In genomic region chr3:151660890-151661289, GRCh38 we compare ENCODE assay signal across 13 cellular contexts.
DNase-seq lines count a peak whose midpoint lies in the region; ATAC-seq, FAIRE-seq and TF ChIP-seq lines count a peak whose summit lies in the region.
"Had no signal": no experiment of that assay in that cellular context is flagged by ENCODE, and none has a peak within 500 bp of the region (broad histone marks: within the 10 kb centered on the region; RNA-seq: fewer than 3 reads in every experiment).

No MANE protein-coding gene starts in this region.

- DNase-seq in ACHN (peak; percentile 1), IMR-90 (no peak), astrocyte of the hippocampus (ENCODE audit: low read depth, low spot score) (peak; percentile 27), HepG2 (ENCODE audit: low spot score) (no peak), NCI-H526 treated with DMSO at 0.1 percent for 48 hours (lab: John Stamatoyannopoulos, UW) (no peak)
- DNase-seq: activated CD8-positive, alpha-beta memory T cell treated with anti-CD3 and anti-CD28 coated beads, Interleukin-2, amount 50 U/mL, for 4 hours; NCI-H1930; stimulated activated CD4-positive, alpha-beta T cell treated with anti-CD3 and anti-CD28 coated beads, Interleukin-15, amount 100 ng/mL, for 24 hours had no signal

- no peak overlapping the region for H4K8ac ChIP-seq in IMR-90 (ENCODE audit: low read depth in 2 of 2, low read length in 2 of 2)

- no peaks in the 10 kb centered on the region for H3K4me1 ChIP-seq in IMR-90 (ENCODE audit: control insufficient read depth, insufficient read depth, low read length)
- H3K4me1 ChIP-seq in HepG2 (ENCODE audit: insufficient read depth, low read length) = no peaks in the 10 kb centered on the region

- H3K18ac ChIP-seq in IMR-90 (ENCODE audit: low read depth, low read length) = no peak overlapping the region

- no peak overlapping the region for H3K14ac ChIP-seq in IMR-90 (replicated peaks; ENCODE audit: low read depth, low read length)

- no peaks in the 10 kb centered on the region for H3K9me1 ChIP-seq in IMR-90 (ENCODE audit: insufficient read depth, low read length)

- no peak overlapping the region for H3K23ac ChIP-seq in IMR-90 (ENCODE audit: low read depth, low read length)

- no CpG with 5 or more reads among the region's 4 CpGs for WGBS in IMR-90 (ENCODE audit: extremely low coverage in 2 of 2, insufficient read length in 1 of 2), 2 experiments
- 36% methylated on average over 4 of the region's 4 CpGs for WGBS in HepG2 (ENCODE audit: low lambda C conversion rate)

- no peaks in the 10 kb centered on the region for H3K9me3 ChIP-seq in IMR-90 (ENCODE audit: control insufficient read depth, insufficient read depth, low read length)
- no peaks in the 10 kb centered on the region for H3K9me3 ChIP-seq in HepG2 (ENCODE audit: low read length)

- FAIRE-seq in HepG2 (lab: Jason Lieb, UNC) = peak; percentile 36
- FAIRE-seq: H1, RCC 7860 had no signal

- H4K20me1 ChIP-seq in IMR-90 (ENCODE audit: insufficient read depth, low read length) (no peaks in the 10 kb centered on the region), HepG2 (ENCODE audit: insufficient read depth, low read length) (no peaks in the 10 kb centered on the region)

- H2BK5ac ChIP-seq in IMR-90 (ENCODE audit: low read depth, low read length, poor library complexity, severe bottlenecking) = no peak overlapping the region

- no peak for TF ChIP-seq EP300 in HepG2 (IDR thresholded peaks at IDR 0.05; ENCODE audit: low read depth in 2 of 2, low read length in 2 of 2)
- no peak for TF ChIP-seq EP300 in HepG2 (CRISPR knock-in tag; IDR thresholded peaks at IDR 0.05; ENCODE audit: borderline replicate concordance)

- H3K36me3 ChIP-seq in IMR-90 (ENCODE audit: control insufficient read depth, insufficient read depth, low read length) (no peaks in the 10 kb centered on the region), HepG2 (replicated peaks in 1 of 2; ENCODE audit: control insufficient read depth in 1 of 2, insufficient read depth in 2 of 2, low read length in 2 of 2) (no peaks in the 10 kb centered on the region)

- H3K56ac ChIP-seq in IMR-90 (ENCODE audit: extremely low read depth, insufficient read depth, low read length) = no peak overlapping the region

- H2AFZ ChIP-seq in IMR-90 (replicated peaks; ENCODE audit: low read length, poor library complexity) = no peak overlapping the region
- no peak overlapping the region for H2AFZ ChIP-seq in HepG2 (ENCODE audit: low read length)

- no peak overlapping the region for H2BK120ac ChIP-seq in IMR-90 (ENCODE audit: low read depth, low read length)

- no peaks in the 10 kb centered on the region; the same call in 1 of the 2 replicates for H3K27me3 ChIP-seq in IMR-90 (ENCODE audit: control insufficient read depth, insufficient read depth, low read length)
- no peaks in the 10 kb centered on the region for H3K27me3 ChIP-seq in HepG2 (ENCODE audit: control insufficient read depth in 1 of 2, insufficient read depth in 2 of 2, low read length in 2 of 2)

- H4K91ac ChIP-seq in IMR-90 (ENCODE audit: insufficient read depth, low read depth, low read length) = no peak overlapping the region

- H2BK20ac ChIP-seq in IMR-90 (ENCODE audit: low read depth, low read length) = no peak overlapping the region

- no peak for TF ChIP-seq POLR2A in IMR-90 (IDR thresholded peaks at IDR 0.05; ENCODE audit: low read depth, low read length)
- TF ChIP-seq POLR2A in HepG2 (IDR thresholded peaks at IDR 0.05; ENCODE audit: insufficient read depth in 1 of 2, low read depth in 2 of 2, low read length in 2 of 2) = no peak

- no peak overlapping the region for H2AK5ac ChIP-seq in IMR-90 (ENCODE audit: low read depth, low read length)

- no peak overlapping the region for H3K4me3 ChIP-seq in IMR-90 (ENCODE audit: insufficient read depth, low read depth, low read length)
- H3K4me3 ChIP-seq in HepG2 (replicated peaks in 1 of 3; ENCODE audit: insufficient read depth in 1 of 3, low read depth in 2 of 3, low read length in 3 of 3) = no peak overlapping the region

- no peaks in the 10 kb centered on the region for H3K79me1 ChIP-seq in IMR-90 (ENCODE audit: low read depth in 1 of 2, low read length in 2 of 2)

- no peak overlapping the region for H2BK15ac ChIP-seq in IMR-90 (ENCODE audit: low read depth, low read length)

- H3K79me2 ChIP-seq in HepG2 (ENCODE audit: insufficient read depth, low read length) = no peaks in the 10 kb centered on the region

- no peak overlapping the region for H3K27ac ChIP-seq in IMR-90 (ENCODE audit: insufficient read depth, low read length)
- H3K27ac ChIP-seq in HepG2 (ENCODE audit: extremely low read length, insufficient read depth, low read length) = no peak overlapping the region

- POLR2A ChIA-PET in IMR-90 (lab: Charles Lee; ENCODE audit: unreplicated experiment) (no interaction called here), HepG2 (lab: Yijun Ruan, JAX) (no interaction called here)

- ATAC-seq in IMR-90 (ENCODE audit: low read depth) = no peak
- no peak for ATAC-seq in HepG2
- ATAC-seq in GM19397 (IDR thresholded peaks at IDR 0.05; ENCODE audit: unreplicated experiment) = no peak
- ATAC-seq in activated CD4-positive, CD25-positive, alpha-beta regulatory T cell treated with anti-CD3 and anti-CD28 coated beads, Interleukin-2, amount 50 U/mL, for 24 hours = no peak
- ATAC-seq in GM21390 (IDR thresholded peaks at IDR 0.05; ENCODE audit: unreplicated experiment) = no peak

- TF ChIP-seq CTCF in IMR-90 (conservative IDR thresholded peaks at IDR 0.05; ENCODE audit: low read depth, low read length) (0 out of 2 replicates have a peak, but pooled peaks have one; percentile 22), HepG2 (CRISPR knock-in tag; IDR thresholded peaks at IDR 0.05) (no peak)

- H3K4me2 ChIP-seq in IMR-90 (ENCODE audit: low read depth, low read length) = no peak overlapping the region
- H3K4me2 ChIP-seq in HepG2 (ENCODE audit: low read depth, low read length) = no peak overlapping the region

- H2AK9ac ChIP-seq in IMR-90 (replicated peaks; ENCODE audit: low read depth, low read length, poor library complexity) = no peak overlapping the region

- dilution Hi-C loops in IMR-90 (cut with HindIII; ENCODE audit: low sequenced_read_pairs, unreplicated experiment) = no loop called here

- intact Hi-C loops in IMR-90 (cut with micrococcal nuclease) (loop anchor here (1.0 to 5.0 kb wide), 5 partner anchors 176 to 370 kb away; no protein-coding TSS in a partner anchor), HepG2 (cut with micrococcal nuclease; ENCODE audit: unreplicated experiment) (loop anchor here (2.0 kb wide), 1 partner anchor 192 kb away; no protein-coding TSS in a partner anchor)

- BruUV-seq in IMR-90 (replicated peaks; lab: Mats Ljungman, UMichigan) = no TSS peak
- BruUV-seq in HepG2 (replicated peaks; lab: Mats Ljungman, UMichigan) = no TSS peak

- H4K5ac ChIP-seq in IMR-90 (ENCODE audit: low read depth, low read length) = no peak overlapping the region

- no peak overlapping the region for H3K9ac ChIP-seq in IMR-90 (ENCODE audit: low read depth, low read length)
- no peak overlapping the region for H3K9ac ChIP-seq in HepG2 (ENCODE audit: insufficient read depth, low read depth, low read length)

- in situ Hi-C loops in ACHN (cut with HindIII; ENCODE audit: low pct_ligation_motif_present, low pct_unique_long_range_greater_than_20kb, low sequenced_read_pairs) = no loop called here
- in situ Hi-C loops in IMR-90 (cut with MboI; ENCODE audit: low sequenced_read_pairs) = no loop called here
- in situ Hi-C loops in HepG2 (cut with HindIII; ENCODE audit: extremely low pct_ligation_motif_present, low pct_unique_long_range_greater_than_20kb) = no loop called here

- TF ChIP-seq RAD21 in IMR-90 (IDR thresholded peaks at IDR 0.05; ENCODE audit: low read length) (no peak), HepG2 (CRISPR knock-in tag; IDR thresholded peaks at IDR 0.05) (no peak)

- CTCF ChIA-PET in IMR-90 (lab: Yijun Ruan, JAX) (interaction anchor here (0.6 kb wide), 1 partner anchor 17 kb away, joined by 3 read pairs; no protein-coding TSS in a partner anchor), HepG2 (lab: Yijun Ruan, JAX; ENCODE audit: low intra/inter-chr PET ratio, low total read pairs) (interaction anchor here (1.3 kb wide), 1 partner anchor 178 kb away, joined by 3 read pairs; no protein-coding TSS in a partner anchor)

- no peak overlapping the region for H3K4ac ChIP-seq in IMR-90 (ENCODE audit: low read depth, low read length)

TF ChIP-seq in IMR-90, 13 proteins besides CTCF, POLR2A, EP300 and RAD21:
- TF ChIP-seq RCOR1 (IDR thresholded peaks at IDR 0.05; ENCODE audit: insufficient replicate concordance, low read length) (no peak), NFE2L2 (IDR thresholded peaks at IDR 0.05; ENCODE audit: low read depth, low read length) (no peak), CEBPB (IDR thresholded peaks at IDR 0.05; ENCODE audit: low read depth, low read length) (no peak), MAFK (IDR thresholded peaks at IDR 0.05; ENCODE audit: low read depth, low read length) (no peak), RFX5 (IDR thresholded peaks at IDR 0.05; ENCODE audit: low read depth, low read length) (no peak)
TF ChIP-seq in IMR-90: peak in this region for 0.

TF ChIP-seq in HepG2, 621 proteins besides CTCF, POLR2A, EP300 and RAD21:
- TF ChIP-seq STAG1 (CRISPR knock-in tag; IDR thresholded peaks at IDR 0.05) (peak; percentile 31), NFKB2 (CRISPR knock-in tag; IDR thresholded peaks at IDR 0.05; ENCODE audit: borderline replicate concordance) (no peak), ZNF629 (CRISPR knock-in tag; conservative IDR thresholded peaks at IDR 0.05) (no peak), ZBTB2 (CRISPR knock-in tag; IDR thresholded peaks at IDR 0.05; ENCODE audit: low read depth) (no peak)

Comparison
In these comparisons a context has a peak if more than half of its experiments do, and no peak if none do; other contexts are left out.
1. DNase-seq: peak in ACHN (single experiment) and astrocyte of the hippocampus (single experiment); none in IMR-90 (single experiment), HepG2 (single experiment) and NCI-H526 treated with DMSO at 0.1 percent for 48 hours (single experiment).